In genomic region chr16:10949424-10949970, GRCh38 we compare ENCODE assay signal across 8 cellular contexts. TPM values are rescaled to one million over a fixed set of nuclear protein-coding genes. Genes with fewer than 3 reads are reported as not detected.
DNase-seq lines count a peak whose midpoint lies in the region; ATAC-seq and TF ChIP-seq lines count a peak whose summit lies in the region.

No MANE protein-coding gene starts in this region.

- no peak overlapping the region for H2BK120ac ChIP-seq in trophoblast cell (ENCODE audit: insufficient read depth, low read length, poor library complexity)

- CTCF ChIA-PET in activated CD4-positive, alpha-beta memory T cell treated with anti-CD3 and anti-CD28 coated beads, Interleukin-2, amount 10 ng/mL, durations not matched to agents 7 days and 5 days (lab: Charles Lee) = interaction anchor here (0.6 to 2.8 kb wide), 11 partner anchors 8 to 457 kb away, joined by 3 to 13 read pairs (median 4); partner anchors contain the start of gene SOCS1

- no peaks in the 10 kb centered on the region for H3K36me3 Mint-ChIP-seq in GM23338 (ENCODE audit: low read depth)
- peaks cover 3% of the 10 kb centered on the region for H3K36me3 Mint-ChIP-seq in activated CD4-positive, alpha-beta memory T cell treated with anti-CD3 and anti-CD28 coated beads, Interleukin-2, amount 10 ng/mL, durations not matched to agents 7 days and 5 days (ENCODE audit: low read depth)

- H3K4me2 ChIP-seq in GM23338 (peak overlapping the region; percentile 52), Karpas-422 (ENCODE audit: low read depth, low read length, poor library complexity, severe bottlenecking) (peak overlapping the region; percentile 56), trophoblast cell (ENCODE audit: low read length) (no peak overlapping the region)

- H3K4me1 ChIP-seq in GM23338 (ENCODE audit: insufficient read depth) = peaks cover 53% of the 10 kb centered on the region
- peaks cover 45% of the 10 kb centered on the region for H3K4me1 ChIP-seq in Karpas-422 (ENCODE audit: low read length)
- peaks cover 24 to 29% of the 10 kb centered on the region in 2 experiments for H3K4me1 ChIP-seq in trophoblast cell (ENCODE audit: control insufficient read depth in 1 of 2, insufficient read depth in 2 of 2, low read length in 2 of 2)

- H3K27me3 ChIP-seq in GM23338 (ENCODE audit: insufficient read depth) (no peaks in the 10 kb centered on the region), Karpas-422 (ENCODE audit: low read length) (no peaks in the 10 kb centered on the region), trophoblast cell (ENCODE audit: insufficient read depth, low read length) (no peaks in the 10 kb centered on the region)

- H3K4ac ChIP-seq in trophoblast cell (ENCODE audit: low read depth, low read length) = no peak overlapping the region

- H3F3A ChIP-seq in GM23338 (replicated peaks; ENCODE audit: low read depth) = peaks cover 12% of the 10 kb centered on the region; the same call in 1 of the 2 replicates

- no peaks in the 10 kb centered on the region for H3K9me3 Mint-ChIP-seq in GM23338
- H3K9me3 Mint-ChIP-seq in activated CD4-positive, alpha-beta memory T cell treated with anti-CD3 and anti-CD28 coated beads, Interleukin-2, amount 10 ng/mL, durations not matched to agents 7 days and 5 days = no peaks in the 10 kb centered on the region

- no peak overlapping the region for H4K12ac ChIP-seq in trophoblast cell (ENCODE audit: low read depth, low read length)

- no peak overlapping the region for H3K23ac ChIP-seq in trophoblast cell (ENCODE audit: low read length)

- H3K9me2 ChIP-seq in GM23338 (ENCODE audit: insufficient read depth) (no peaks in the 10 kb centered on the region), Karpas-422 (replicated peaks; ENCODE audit: insufficient read depth, low read length) (no peaks in the 10 kb centered on the region)

- peak; percentile 46 for ATAC-seq in GM18499 (IDR thresholded peaks at IDR 0.05; ENCODE audit: insufficient read depth, unreplicated experiment)
- ATAC-seq in GM23338 = peak; percentile 74

- H2AFZ ChIP-seq in GM23338 (no peak overlapping the region), Karpas-422 (ENCODE audit: low read length) (no peak overlapping the region), trophoblast cell (ENCODE audit: insufficient read depth, low read length, poor library complexity) (no peak overlapping the region)

- H3K27ac Mint-ChIP-seq in GM23338 = peak overlapping the region; percentile 63
- H3K27ac Mint-ChIP-seq in activated CD4-positive, alpha-beta memory T cell treated with anti-CD3 and anti-CD28 coated beads, Interleukin-2, amount 10 ng/mL, durations not matched to agents 7 days and 5 days = peak overlapping the region; percentile 16

- no peak overlapping the region for H4K8ac ChIP-seq in trophoblast cell (ENCODE audit: low read depth, low read length)

- no CpG with 5 or more reads among the region's 7 CpGs for WGBS in trophoblast cell (ENCODE audit: extremely low coverage, insufficient coverage, insufficient read length)

- H3K9ac ChIP-seq in Karpas-422 (ENCODE audit: low read length) = no peak overlapping the region
- H3K9ac ChIP-seq in trophoblast cell (ENCODE audit: low read length) = no peak overlapping the region

- POLR2A ChIA-PET in activated CD4-positive, alpha-beta memory T cell treated with anti-CD3 and anti-CD28 coated beads, Interleukin-2, amount 10 ng/mL, durations not matched to agents 7 days and 5 days (lab: Charles Lee) = interaction anchor here (0.6 to 2.7 kb wide), 6 partner anchors 9 to 848 kb away, joined by 3 to 13 read pairs (median 4); partner anchors contain the start of genes SOCS1 and ZC3H7A

- H3K79me2 ChIP-seq in GM23338 (replicated peaks; ENCODE audit: insufficient read depth) = peaks cover 64% of the 10 kb centered on the region
- H3K79me2 ChIP-seq in Karpas-422 (ENCODE audit: low read length) = peaks cover 6% of the 10 kb centered on the region; the same call in 1 of the 2 replicates
- peaks cover 3% of the 10 kb centered on the region for H3K79me2 ChIP-seq in trophoblast cell (ENCODE audit: control insufficient read depth, insufficient read depth, low read length, poor library complexity)

- TF ChIP-seq CTCF in GM23338 (conservative IDR thresholded peaks at IDR 0.05; ENCODE audit: low read depth in 2 of 2) = peak in 1 of 2 experiments; percentile 36; a peak in 3 of 4 replicates

- no peak overlapping the region for H2BK12ac ChIP-seq in trophoblast cell (ENCODE audit: low read length)

- 0 out of 2 replicates have a peak, but pooled peaks cover 7% of the 10 kb centered on the region for H4K20me1 ChIP-seq in GM23338 (replicated peaks; ENCODE audit: insufficient read depth)
- peaks cover 43% of the 10 kb centered on the region for H4K20me1 ChIP-seq in Karpas-422 (ENCODE audit: insufficient read depth, low read depth, low read length)

- peaks cover 57% of the 10 kb centered on the region for H3K4me1 Mint-ChIP-seq in GM23338
- peaks cover 62% of the 10 kb centered on the region for H3K4me1 Mint-ChIP-seq in activated CD4-positive, alpha-beta memory T cell treated with anti-CD3 and anti-CD28 coated beads, Interleukin-2, amount 10 ng/mL, durations not matched to agents 7 days and 5 days

- no peak overlapping the region for H3K14ac ChIP-seq in trophoblast cell (ENCODE audit: low read length)

- no peaks in the 10 kb centered on the region for H3K36me3 ChIP-seq in GM23338 (ENCODE audit: insufficient read depth)
- H3K36me3 ChIP-seq in Karpas-422 (ENCODE audit: insufficient read depth, low read length) = no peaks in the 10 kb centered on the region
- no peaks in the 10 kb centered on the region for H3K36me3 ChIP-seq in trophoblast cell (ENCODE audit: control insufficient read depth in 1 of 2, insufficient read depth in 2 of 2, low read length in 2 of 2)

- no peak overlapping the region for H3K4me3 ChIP-seq in GM23338
- H3K4me3 ChIP-seq in Karpas-422 (ENCODE audit: low read length) = no peak overlapping the region; the same call in 1 of the 2 replicates
- H3K4me3 ChIP-seq in trophoblast cell (ENCODE audit: low read depth, low read length) = no peak overlapping the region

- no peak overlapping the region for H2BK5ac ChIP-seq in trophoblast cell (ENCODE audit: low read depth, low read length, poor library complexity)

- H3K79me1 ChIP-seq in trophoblast cell (ENCODE audit: low read length) = peaks cover 2% of the 10 kb centered on the region

- H3K9me3 ChIP-seq in Karpas-422 (ENCODE audit: low read length) (no peaks in the 10 kb centered on the region), trophoblast cell (ENCODE audit: insufficient read depth, low read depth, low read length) (no peaks in the 10 kb centered on the region)

- no peak overlapping the region for H3K18ac ChIP-seq in trophoblast cell (ENCODE audit: low read length)

- H2AK5ac ChIP-seq in trophoblast cell (ENCODE audit: low read length) = no peak overlapping the region

- H3K4me3 Mint-ChIP-seq in GM23338 = peak overlapping the region; percentile 19; the same call in 1 of the 3 replicates
- no peak overlapping the region for H3K4me3 Mint-ChIP-seq in activated CD4-positive, alpha-beta memory T cell treated with anti-CD3 and anti-CD28 coated beads, Interleukin-2, amount 10 ng/mL, durations not matched to agents 7 days and 5 days

- DNase-seq in GM23338 (ENCODE audit: low spot score) (peak; percentile 86), Karpas-422 (peak; percentile 95), medulla oblongata (ENCODE audit: extremely low spot score) (peak; percentile 67), DMS53 (lab: John Stamatoyannopoulos, UW) (no peak), DMS79 (lab: John Stamatoyannopoulos, UW) (no peak), trophoblast cell (no peak)
- peak; percentile 66 for DNase-seq in activated CD4-positive, alpha-beta memory T cell treated with anti-CD3 and anti-CD28 coated beads, Interleukin-2, amount 10 ng/mL, durations not matched to agents 7 days and 5 days

- no peak overlapping the region for H4K91ac ChIP-seq in trophoblast cell (ENCODE audit: low read depth, low read length)

- H3K27ac ChIP-seq in GM23338 (ENCODE audit: low read depth) = peak overlapping the region; percentile 40
- no peak overlapping the region for H3K27ac ChIP-seq in Karpas-422 (ENCODE audit: low read length)
- H3K27ac ChIP-seq in trophoblast cell (ENCODE audit: low read depth, low read length) = no peak overlapping the region

- peaks cover 2% of the 10 kb centered on the region for H3K27me3 Mint-ChIP-seq in GM23338 (ENCODE audit: insufficient read depth, low read depth, poor library complexity)
- H3K27me3 Mint-ChIP-seq in activated CD4-positive, alpha-beta memory T cell treated with anti-CD3 and anti-CD28 coated beads, Interleukin-2, amount 10 ng/mL, durations not matched to agents 7 days and 5 days = no peaks in the 10 kb centered on the region

TF ChIP-seq in GM23338, 12 proteins besides CTCF, POLR2A, EP300 and RAD21 (continues in another document):
- TF ChIP-seq CREB1 (CRISPR knock-in tag; IDR thresholded peaks at IDR 0.05; ENCODE audit: low read depth) = no peak
- no peak for TF ChIP-seq EZH2 (IDR thresholded peaks at IDR 0.05; ENCODE audit: low read depth, unreplicated experiment)
- TF ChIP-seq NANOG (IDR thresholded peaks at IDR 0.05; ENCODE audit: borderline replicate concordance) = no peak

RNA-seq across cellular contexts. Expression of gene CLEC16A, which starts 5.1 kb away (rescaled TPM):
- total RNA-seq in GM23338 (2014; rRNA removed; shearing (Covaris generic)) = 17.3 and 24.1 TPM in 2 replicates
- 8.4 and 9.9 TPM in 2 replicates for polyA plus RNA-seq in GM23338 (2016; fragmentation: Nextera tagmentation; extraction: Ambion mirVana)
- total RNA-seq in Karpas-422 (2014; rRNA removed; shearing (Covaris generic); ENCODE audit: low replicate concordance) = 14.4 and 17.4 TPM in 2 replicates
- total RNA-seq in activated CD4-positive, alpha-beta memory T cell treated with anti-CD3 and anti-CD28 coated beads, Interleukin-2, amount 10 ng/mL, durations not matched to agents 7 days and 5 days = 10 to 100 TPM; 30.3 to 32.4 TPM
- 12.0 and 12.1 TPM in 2 replicates for polyA plus RNA-seq in trophoblast cell (2013)

RNA-seq across cellular contexts. Expression of gene DEXI, which starts 7.2 kb away (rescaled TPM):
- total RNA-seq in GM23338 (2014; rRNA removed; shearing (Covaris generic)) = 56.5 and 58.2 TPM in 2 replicates
- polyA plus RNA-seq in GM23338 (2016; fragmentation: Nextera tagmentation; extraction: Ambion mirVana) = 25.7 and 26.5 TPM in 2 replicates
- total RNA-seq in Karpas-422 (2014; rRNA removed; shearing (Covaris generic); ENCODE audit: low replicate concordance) = 40.7 and 59.7 TPM in 2 replicates
- 10 to 100 TPM; 24.2 to 24.7 TPM for total RNA-seq in activated CD4-positive, alpha-beta memory T cell treated with anti-CD3 and anti-CD28 coated beads, Interleukin-2, amount 10 ng/mL, durations not matched to agents 7 days and 5 days
- 20.5 and 21.3 TPM in 2 replicates for polyA plus RNA-seq in trophoblast cell (2013)

Comparison
In these comparisons a context has a peak if more than half of its experiments do, and no peak if none do; other contexts are left out.
1. DNase-seq: peak in GM23338 (single experiment), Karpas-422 (single experiment), activated CD4-positive, alpha-beta memory T cell treated with anti-CD3 and anti-CD28 coated beads, Interleukin-2, amount 10 ng/mL, durations not matched to agents 7 days and 5 days (single experiment) and medulla oblongata (single experiment); none in DMS53 (single experiment), DMS79 (single experiment) and trophoblast cell (0 of 2).